In the genomic region with DNA sequence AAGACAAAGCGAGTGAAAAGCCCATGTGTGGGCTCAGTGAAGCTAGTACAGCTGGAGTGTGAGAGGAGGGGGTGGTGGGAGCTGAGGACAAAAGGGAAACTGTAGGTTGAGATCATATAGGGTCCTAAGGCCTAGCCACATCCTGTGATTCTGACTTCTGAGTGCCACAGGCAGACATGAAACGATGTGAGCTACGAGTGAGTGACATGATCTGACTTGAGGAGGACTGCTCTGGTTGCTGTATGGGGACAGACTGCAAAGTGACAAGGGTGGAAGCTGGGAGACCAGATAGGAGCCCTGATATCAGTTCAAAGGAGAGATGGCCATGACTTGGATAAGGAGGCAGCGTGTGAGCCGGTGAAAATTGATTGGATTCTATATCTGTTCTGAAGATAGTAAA, we compare ENCODE assay signal across 8 cellular contexts.
A peak's percentile ranks its signal among the peaks of the same experiment; 100 is the strongest.
DNase-seq lines count a peak whose midpoint lies in the region; ATAC-seq and TF ChIP-seq lines count a peak whose summit lies in the region.

No MANE protein-coding gene starts in this region.

- H3K27me3 ChIP-seq in KMS-11 (ENCODE audit: insufficient read depth, low read depth) (no peaks in the 10 kb centered on the region), upper lobe of right lung (no peaks in the 10 kb centered on the region), right cardiac atrium (ENCODE audit: control insufficient read depth, insufficient read depth) (no peaks in the 10 kb centered on the region)

- peaks cover 26% of the 10 kb centered on the region for H3K36me3 Mint-ChIP-seq in activated naive CD8-positive, alpha-beta T cell treated with anti-CD3 and anti-CD28 coated beads, Interleukin-2, amount 50 U/mL, for 24 hours (ENCODE audit: low read depth)

- 79% methylated on average over 5 of the region's 5 CpGs for WGBS in right cardiac atrium

- TF ChIP-seq CTCF in KMS-11 (conservative IDR thresholded peaks at IDR 0.05; ENCODE audit: low read depth, low read length) (no peak), upper lobe of right lung (IDR thresholded peaks at IDR 0.05) (no peak)

- no peak overlapping the region for H3K9ac ChIP-seq in KMS-11

- no peaks in the 10 kb centered on the region for H3K79me2 ChIP-seq in KMS-11 (ENCODE audit: insufficient read depth, low read depth)

- H3K4me3 Mint-ChIP-seq in activated naive CD8-positive, alpha-beta T cell treated with anti-CD3 and anti-CD28 coated beads, Interleukin-2, amount 50 U/mL, for 24 hours, result peak overlapping the region; percentile 93

- H3K4me1 ChIP-seq in KMS-11 (ENCODE audit: low read depth, poor library complexity, severe bottlenecking) (peaks cover 27% of the 10 kb centered on the region), upper lobe of right lung (peaks cover 32% of the 10 kb centered on the region), right cardiac atrium (ENCODE audit: control insufficient read depth, insufficient read depth, low read length) (peaks cover 26% of the 10 kb centered on the region)

- intact Hi-C loops in upper lobe of right lung (cut with DNase I), result no loop called here
- intact Hi-C loops in right cardiac atrium (cut with DNase I), result no loop called here
- intact Hi-C loops in head of caudate nucleus (cut with DNase I), result no loop called here

- H3K4me3 ChIP-seq in KMS-11 (IDR thresholded peaks at IDR 0.05; ENCODE audit: insufficient read depth, low read depth, low read length), result no peak overlapping the region
- peak overlapping the region; percentile 15 for H3K4me3 ChIP-seq in upper lobe of right lung
- H3K4me3 ChIP-seq in right cardiac atrium (ENCODE audit: low read length), result no peak overlapping the region

- peak overlapping the region; percentile 31 for H3K4me2 ChIP-seq in KMS-11

- H3K27ac Mint-ChIP-seq in activated naive CD8-positive, alpha-beta T cell treated with anti-CD3 and anti-CD28 coated beads, Interleukin-2, amount 50 U/mL, for 24 hours, result peak overlapping the region; percentile 94

- no peaks in the 10 kb centered on the region for H3K27me3 Mint-ChIP-seq in activated naive CD8-positive, alpha-beta T cell treated with anti-CD3 and anti-CD28 coated beads, Interleukin-2, amount 50 U/mL, for 24 hours

- H3K9me3 Mint-ChIP-seq in activated naive CD8-positive, alpha-beta T cell treated with anti-CD3 and anti-CD28 coated beads, Interleukin-2, amount 50 U/mL, for 24 hours, result no peaks in the 10 kb centered on the region

- H3K4me1 Mint-ChIP-seq in activated naive CD8-positive, alpha-beta T cell treated with anti-CD3 and anti-CD28 coated beads, Interleukin-2, amount 50 U/mL, for 24 hours, result peaks cover 84% of the 10 kb centered on the region

- no peak overlapping the region for H2AFZ ChIP-seq in KMS-11 (ENCODE audit: low read depth)

- peak overlapping the region; percentile 14; the same call in 1 of the 2 replicates for H3K27ac ChIP-seq in KMS-11
- peak overlapping the region; percentile 25 for H3K27ac ChIP-seq in upper lobe of right lung
- H3K27ac ChIP-seq in right cardiac atrium (ENCODE audit: low read length), result no peak overlapping the region

- no peaks in the 10 kb centered on the region for H3K36me3 ChIP-seq in KMS-11 (ENCODE audit: insufficient read depth)
- H3K36me3 ChIP-seq in upper lobe of right lung, result no peaks in the 10 kb centered on the region

- H4K20me1 ChIP-seq in KMS-11 (ENCODE audit: insufficient read depth), result no peaks in the 10 kb centered on the region

- DNase-seq in stimulated activated CD4-positive, alpha-beta T cell treated with anti-CD3 and anti-CD28 coated beads, Interleukin-15, amount 100 ng/mL, for 24 hours, result peak; percentile 64
- no peak for DNase-seq in stimulated activated CD4-positive, alpha-beta T cell treated with anti-CD3 and anti-CD28 coated beads, Interleukin-12 subunit alpha, Interleukin-12 subunit beta, amount 100 ng/mL, for 4 hours
- peak; percentile 57 for DNase-seq in activated naive CD8-positive, alpha-beta T cell treated with anti-CD3 and anti-CD28 coated beads, Interleukin-2, amount 50 U/mL, for 24 hours
- no peak for DNase-seq in upper lobe of right lung
- no peak for DNase-seq in D341Med (ENCODE audit: low spot score)
- DNase-seq in right cardiac atrium, result no peak
- DNase-seq in head of caudate nucleus, result no peak

- peak; percentile 93 for ATAC-seq in activated naive CD8-positive, alpha-beta T cell treated with anti-CD3 and anti-CD28 coated beads, Interleukin-2, amount 50 U/mL, for 24 hours
- ATAC-seq in upper lobe of right lung (no peak), right cardiac atrium (no peak)

- H3K9me3 ChIP-seq in upper lobe of right lung, result no peaks in the 10 kb centered on the region
- H3K9me3 ChIP-seq in right cardiac atrium (ENCODE audit: control insufficient read depth, low read length), result no peaks in the 10 kb centered on the region

Comparison
In these comparisons a context has a peak if more than half of its experiments do, and no peak if none do; other contexts are left out.
1. DNase-seq: peak in stimulated activated CD4-positive, alpha-beta T cell treated with anti-CD3 and anti-CD28 coated beads, Interleukin-15, amount 100 ng/mL, for 24 hours (single experiment) and activated naive CD8-positive, alpha-beta T cell treated with anti-CD3 and anti-CD28 coated beads, Interleukin-2, amount 50 U/mL, for 24 hours (single experiment); none in stimulated activated CD4-positive, alpha-beta T cell treated with anti-CD3 and anti-CD28 coated beads, Interleukin-12 subunit alpha, Interleukin-12 subunit beta, amount 100 ng/mL, for 4 hours (single experiment), upper lobe of right lung (single experiment), D341Med (single experiment), right cardiac atrium (0 of 3) and head of caudate nucleus (0 of 42).